ENCODE assay signal across 8 cellular contexts in genomic region chr12:128259556-128260070, GRCh38. TPM values are rescaled to one million over a fixed set of nuclear protein-coding genes. Genes with fewer than 3 reads are reported as not detected.
DNase-seq lines count a peak whose midpoint lies in the region; ATAC-seq, FAIRE-seq and TF ChIP-seq lines count a peak whose summit lies in the region.

No MANE protein-coding gene starts in this region.

- no peak overlapping the region for H2AFZ ChIP-seq in endothelial cell of umbilical vein (ENCODE audit: low read depth, low read length)

- no peaks in the 10 kb centered on the region for H3K9me1 ChIP-seq in endothelial cell of umbilical vein (replicated peaks; ENCODE audit: control insufficient read depth, extremely low read depth, insufficient read depth, low read length)

- no peak overlapping the region for H3K9ac ChIP-seq in endothelial cell of umbilical vein (replicated peaks; ENCODE audit: extremely low read depth, insufficient read depth, low read length)

- H3K9me3 ChIP-seq in breast epithelium (peaks cover 0 to 13% of the 10 kb centered on the region in 2 donors), endothelial cell of umbilical vein (replicated peaks; ENCODE audit: control insufficient read depth, insufficient read depth, low read length) (peaks cover 7% of the 10 kb centered on the region)

- peaks cover 32% of the 10 kb centered on the region for H3K9me3 Mint-ChIP-seq in MCF 10A (ENCODE audit: unreplicated experiment)
- peaks cover 6% of the 10 kb centered on the region for H3K9me3 Mint-ChIP-seq in activated T-helper 1 cell treated with anti-CD3 and anti-CD28 coated beads, Interleukin-12 subunit alpha, Interleukin-12 subunit beta, Interleukin-2, Interleukin-4 antibody, amounts not matched to agents 30 ng/mL and 10 ng/mL and 1 ng/mL, durations not matched to agents 14 hours and 24 hours and 36 hours

- no peaks in the 10 kb centered on the region for H3K79me2 ChIP-seq in endothelial cell of umbilical vein (ENCODE audit: control insufficient read depth, insufficient read depth, low read length)

- H3K4me1 ChIP-seq in breast epithelium, result no peaks in the 10 kb centered on the region
- no peaks in the 10 kb centered on the region for H3K4me1 ChIP-seq in endothelial cell of umbilical vein (ENCODE audit: control insufficient read depth, extremely low read depth, insufficient read depth, low read length)

- H3K4me3 ChIP-seq in breast epithelium (no peak overlapping the region), endothelial cell of umbilical vein (replicated peaks in 1 of 3; ENCODE audit: insufficient read depth in 1 of 3, low read depth in 1 of 3, low read length in 3 of 3) (no peak overlapping the region)

- TF ChIP-seq POLR2A in breast epithelium (IDR thresholded peaks at IDR 0.05), result no peak
- no peak for TF ChIP-seq POLR2A in endothelial cell of umbilical vein (IDR thresholded peaks at IDR 0.05; ENCODE audit: low read depth, low read length)

- BruUV-seq in MCF 10A (replicated peaks; lab: Mats Ljungman, UMichigan) (no TSS peak), endothelial cell of umbilical vein (replicated peaks; lab: Mats Ljungman, UMichigan) (no TSS peak)

- no peaks in the 10 kb centered on the region for H3K4me1 Mint-ChIP-seq in MCF 10A (ENCODE audit: insufficient read depth, unreplicated experiment)
- H3K4me1 Mint-ChIP-seq in activated T-helper 1 cell treated with anti-CD3 and anti-CD28 coated beads, Interleukin-12 subunit alpha, Interleukin-12 subunit beta, Interleukin-2, Interleukin-4 antibody, amounts not matched to agents 30 ng/mL and 10 ng/mL and 1 ng/mL, durations not matched to agents 14 hours and 24 hours and 36 hours (ENCODE audit: low read depth), result no peaks in the 10 kb centered on the region

- H3K27me3 Mint-ChIP-seq in MCF 10A (ENCODE audit: insufficient read depth, unreplicated experiment), result no peaks in the 10 kb centered on the region
- H3K27me3 Mint-ChIP-seq in activated T-helper 1 cell treated with anti-CD3 and anti-CD28 coated beads, Interleukin-12 subunit alpha, Interleukin-12 subunit beta, Interleukin-2, Interleukin-4 antibody, amounts not matched to agents 30 ng/mL and 10 ng/mL and 1 ng/mL, durations not matched to agents 14 hours and 24 hours and 36 hours (ENCODE audit: insufficient read depth), result no peaks in the 10 kb centered on the region

- dilution Hi-C loops in endothelial cell of umbilical vein (cut with MboI; ENCODE audit: extremely low pct_ligation_motif_present, low sequenced_read_pairs), result no loop called here

- TF ChIP-seq CTCF in breast epithelium (IDR thresholded peaks at IDR 0.05) (peak; percentile 48 to 73 (median 54)), MCF 10A (IDR thresholded peaks at IDR 0.05; ENCODE audit: unreplicated experiment) (no peak), endothelial cell of umbilical vein (IDR thresholded peaks at IDR 0.05; ENCODE audit: extremely low read depth in 1 of 2, insufficient read depth in 1 of 2, low read depth in 1 of 2, low read length in 2 of 2) (peak; percentile 13 to 15)

- no peak overlapping the region for H3K27ac Mint-ChIP-seq in MCF 10A (ENCODE audit: low read depth, unreplicated experiment)
- H3K27ac Mint-ChIP-seq in activated T-helper 1 cell treated with anti-CD3 and anti-CD28 coated beads, Interleukin-12 subunit alpha, Interleukin-12 subunit beta, Interleukin-2, Interleukin-4 antibody, amounts not matched to agents 30 ng/mL and 10 ng/mL and 1 ng/mL, durations not matched to agents 14 hours and 24 hours and 36 hours, result no peak overlapping the region

- peaks cover 0 to 7% of the 10 kb centered on the region in 2 donors for H3K27me3 ChIP-seq in breast epithelium
- H3K27me3 ChIP-seq in endothelial cell of umbilical vein (ENCODE audit: control insufficient read depth in 2 of 2, insufficient read depth in 2 of 2, low read length in 2 of 2), result no peaks in the 10 kb centered on the region

- no peaks in the 10 kb centered on the region for H3K36me3 Mint-ChIP-seq in MCF 10A (ENCODE audit: insufficient read depth, unreplicated experiment)
- H3K36me3 Mint-ChIP-seq in activated T-helper 1 cell treated with anti-CD3 and anti-CD28 coated beads, Interleukin-12 subunit alpha, Interleukin-12 subunit beta, Interleukin-2, Interleukin-4 antibody, amounts not matched to agents 30 ng/mL and 10 ng/mL and 1 ng/mL, durations not matched to agents 14 hours and 24 hours and 36 hours (ENCODE audit: low read depth), result no peaks in the 10 kb centered on the region

- H3K4me2 ChIP-seq in endothelial cell of umbilical vein (ENCODE audit: insufficient read depth, low read length), result no peak overlapping the region

- H3K4me3 Mint-ChIP-seq in MCF 10A (ENCODE audit: unreplicated experiment), result no peak overlapping the region
- no peak overlapping the region for H3K4me3 Mint-ChIP-seq in activated T-helper 1 cell treated with anti-CD3 and anti-CD28 coated beads, Interleukin-12 subunit alpha, Interleukin-12 subunit beta, Interleukin-2, Interleukin-4 antibody, amounts not matched to agents 30 ng/mL and 10 ng/mL and 1 ng/mL, durations not matched to agents 14 hours and 24 hours and 36 hours

- no peak for ATAC-seq in activated CD4-positive, CD25-positive, alpha-beta regulatory T cell treated with anti-CD3 and anti-CD28 coated beads, Interleukin-2, amount 50 U/mL, for 24 hours

- H3K36me3 ChIP-seq in breast epithelium (no peaks in the 10 kb centered on the region), endothelial cell of umbilical vein (ENCODE audit: control insufficient read depth in 2 of 2, extremely low read depth in 1 of 2, insufficient read depth in 2 of 2, low read length in 2 of 2) (no peaks in the 10 kb centered on the region)

- intact Hi-C loops in breast epithelium (cut with DNase I; ENCODE audit: low total_unique reads), result no loop called here
- intact Hi-C loops in MCF 10A (cut with micrococcal nuclease), result no loop called here
- intact Hi-C loops in endothelial cell of umbilical vein (cut with micrococcal nuclease), result loop anchor here (5.0 kb wide), 1 partner anchor 1773 kb away; no protein-coding TSS in a partner anchor
- intact Hi-C loops in activated T-helper 1 cell treated with anti-CD3 and anti-CD28 coated beads, Interleukin-12 subunit alpha, Interleukin-12 subunit beta, Interleukin-2, Interleukin-4 antibody, amounts not matched to agents 30 ng/mL and 10 ng/mL and 1 ng/mL, durations not matched to agents 14 hours and 24 hours and 36 hours (cut with micrococcal nuclease), result loop anchor here (5.0 kb wide), 1 partner anchor 128 kb away; no protein-coding TSS in a partner anchor

- no peak for FAIRE-seq in endothelial cell of umbilical vein (lab: Jason Lieb, UNC)

- POLR2A ChIA-PET in MCF 10A (lab: Yijun Ruan, JAX) (no interaction called here), endothelial cell of umbilical vein (lab: Charles Lee) (no interaction called here)

- H3K27ac ChIP-seq in breast epithelium, result no peak overlapping the region
- no peak overlapping the region for H3K27ac ChIP-seq in endothelial cell of umbilical vein (ENCODE audit: insufficient read depth, low read depth, low read length)

- CTCF ChIA-PET in MCF 10A (lab: Yijun Ruan, JAX), result interaction anchor here (0.6 to 0.8 kb wide), 4 partner anchors 306 to 1656 kb away, joined by 3 to 4 read pairs (median 3); no protein-coding TSS in a partner anchor
- CTCF ChIA-PET in endothelial cell of umbilical vein (lab: Charles Lee), result interaction anchor here (1.2 to 1.3 kb wide), 3 partner anchors 1754 to 1773 kb away, joined by 3 to 10 read pairs (median 3); no protein-coding TSS in a partner anchor

- H4K20me1 ChIP-seq in endothelial cell of umbilical vein (replicated peaks; ENCODE audit: control insufficient read depth, extremely low read depth, insufficient read depth, low read length), result no peaks in the 10 kb centered on the region

- DNase-seq in breast epithelium (ENCODE audit: low spot score in 2 of 2) (no peak), MCF 10A (ENCODE audit: unreplicated experiment) (no peak), NCI-H748 (lab: John Stamatoyannopoulos, UW; ENCODE audit: unreplicated experiment) (peak; percentile 87), endothelial cell of umbilical vein (ENCODE audit: low read depth, low spot score) (peak; percentile 2), occipital lobe (lab: John Stamatoyannopoulos, UW) (peak; percentile 8), GOT3 (lab: John Stamatoyannopoulos, UW) (no peak)
- DNase-seq in activated T-helper 1 cell treated with anti-CD3 and anti-CD28 coated beads, Interleukin-12 subunit alpha, Interleukin-12 subunit beta, Interleukin-2, Interleukin-4 antibody, amounts not matched to agents 30 ng/mL and 10 ng/mL and 1 ng/mL, durations not matched to agents 14 hours and 24 hours and 36 hours (ENCODE audit: low spot score), result no peak

TF ChIP-seq in endothelial cell of umbilical vein, 7 proteins besides CTCF, POLR2A, EP300 and RAD21:
- TF ChIP-seq MAX (IDR thresholded peaks at IDR 0.05; ENCODE audit: insufficient read depth, insufficient read length) (no peak), JUN (IDR thresholded peaks at IDR 0.05; ENCODE audit: borderline replicate concordance, insufficient read depth, insufficient read length, low read depth) (no peak), POLR2AphosphoS5 (IDR thresholded peaks at IDR 0.05; ENCODE audit: insufficient read depth, low read depth, low read length) (no peak)

RNA-seq across cellular contexts. Expression of gene TMEM132C, which starts 7.4 kb away (rescaled TPM):
- total RNA-seq in breast epithelium (10 to 100 TPM in 2 of 3 donors, 1 to 10 TPM in 1; 7.2 to 54.1 (median 15.7) TPM), MCF 10A (2022) (not detected in 2 replicates), endothelial cell of umbilical vein (not detected in 2 replicates), occipital lobe (4.8 TPM)
- not detected in 2 replicates for polyA plus RNA-seq in endothelial cell of umbilical vein
- not detected in 2 replicates for polyA plus RNA-seq in endothelial cell of umbilical vein (2011; cell fraction: cytosol; rRNA removed)
- polyA plus RNA-seq in endothelial cell of umbilical vein (2011; cell fraction: nucleus; rRNA removed), result not detected in 2 replicates
- not detected in 2 replicates for polyA plus RNA-seq in endothelial cell of umbilical vein (2012)
- not detected in 2 replicates for polyA minus RNA-seq in endothelial cell of umbilical vein
- polyA minus RNA-seq in endothelial cell of umbilical vein (2011; cell fraction: cytosol; rRNA and poly(A)+ RNA removed), result not detected
- polyA minus RNA-seq in endothelial cell of umbilical vein (2011; cell fraction: nucleus; rRNA and poly(A)+ RNA removed), result not detected in 2 replicates
- not detected in 2 replicates for total RNA-seq in activated T-helper 1 cell treated with anti-CD3 and anti-CD28 coated beads, Interleukin-12 subunit alpha, Interleukin-12 subunit beta, Interleukin-2, Interleukin-4 antibody, amounts not matched to agents 30 ng/mL and 10 ng/mL and 1 ng/mL, durations not matched to agents 14 hours and 24 hours and 36 hours

Comparison
In these comparisons a context has a peak if more than half of its experiments do, and no peak if none do; other contexts are left out.
1. DNase-seq: peak in NCI-H748 (single experiment), endothelial cell of umbilical vein (single experiment) and occipital lobe (single experiment); none in breast epithelium (0 of 2), MCF 10A (single experiment), GOT3 (single experiment) and activated T-helper 1 cell treated with anti-CD3 and anti-CD28 coated beads, Interleukin-12 subunit alpha, Interleukin-12 subunit beta, Interleukin-2, Interleukin-4 antibody, amounts not matched to agents 30 ng/mL and 10 ng/mL and 1 ng/mL, durations not matched to agents 14 hours and 24 hours and 36 hours (single experiment).
2. intact Hi-C loops: an anchor here in endothelial cell of umbilical vein (5.0 kb wide) and activated T-helper 1 cell treated with anti-CD3 and anti-CD28 coated beads, Interleukin-12 subunit alpha, Interleukin-12 subunit beta, Interleukin-2, Interleukin-4 antibody, amounts not matched to agents 30 ng/mL and 10 ng/mL and 1 ng/mL, durations not matched to agents 14 hours and 24 hours and 36 hours (5.0 kb wide); none called in breast epithelium and MCF 10A.